ENCODE assay signal across 31 cellular contexts in the genomic region with DNA sequence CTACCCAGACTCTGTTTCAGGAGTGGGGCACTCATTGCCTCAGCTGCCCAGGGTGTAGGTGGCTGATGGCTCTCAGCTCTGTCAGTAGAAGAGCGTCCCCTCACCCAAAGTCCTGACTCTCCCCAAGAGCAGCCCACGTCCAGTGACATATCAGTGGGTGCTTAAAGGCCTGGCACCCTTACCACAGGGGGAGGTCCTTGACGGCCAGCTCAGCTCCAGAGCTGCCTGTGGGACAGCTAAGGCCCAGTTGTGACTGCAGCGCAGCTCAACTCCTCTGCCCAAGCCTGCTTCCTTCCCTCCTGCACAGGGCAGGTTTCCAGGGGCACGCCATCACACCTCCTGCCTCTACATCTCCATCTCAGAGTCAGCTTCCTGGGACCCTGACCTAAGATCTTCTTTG. TPM values are rescaled to one million over a fixed set of nuclear protein-coding genes. Genes with fewer than 3 reads are reported as not detected.
DNase-seq lines count a peak whose midpoint lies in the region; ATAC-seq, FAIRE-seq and TF ChIP-seq lines count a peak whose summit lies in the region.
"Had no signal": no experiment of that assay in that cellular context is flagged by ENCODE, and none has a peak within 500 bp of the region (broad histone marks: within the 10 kb centered on the region; RNA-seq: fewer than 3 reads in every experiment).

No MANE protein-coding gene starts in this region.

- H3K36me3 ChIP-seq in WERI-Rb-1 (peaks cover 53% of the 10 kb centered on the region), H1 (ENCODE audit: control insufficient read depth in 2 of 4, insufficient read depth in 4 of 4, low read length in 3 of 4) (peaks cover 16 to 42% (median 28%) of the 10 kb centered on the region in 4 experiments; a peak in 6 of 8 replicates), neuronal stem cell (replicated peaks in 1 of 2; ENCODE audit: control insufficient read depth in 2 of 2, insufficient read depth in 2 of 2, low read length in 2 of 2) (peaks cover 0 to 31% of the 10 kb centered on the region in 2 donors), pancreas (no peaks in the 10 kb centered on the region)

- H4K20me1 ChIP-seq in H1 (replicated peaks in 1 of 2; ENCODE audit: control insufficient read depth in 1 of 2, insufficient read depth in 2 of 2, low read length in 2 of 2), result peaks cover 0 to 6% of the 10 kb centered on the region in 2 experiments

- H2BK12ac ChIP-seq in H1 (ENCODE audit: low read depth, low read length) (no peak overlapping the region), neuronal stem cell (ENCODE audit: low read length) (no peak overlapping the region)

- no peak overlapping the region for H3K56ac ChIP-seq in H1 (replicated peaks; ENCODE audit: insufficient read length, low read depth, low read length)

- no peak for TF ChIP-seq EP300 in H1 (IDR thresholded peaks at IDR 0.05; ENCODE audit: borderline replicate concordance in 1 of 2, low read depth in 2 of 2, low read length in 2 of 2)

- H4K8ac ChIP-seq in H1 (ENCODE audit: extremely low read depth, insufficient read depth, low read length), result no peak overlapping the region
- no peak overlapping the region for H4K8ac ChIP-seq in neuronal stem cell (ENCODE audit: low read depth, low read length)

- H3K4me2 ChIP-seq in H1 (ENCODE audit: insufficient read depth in 1 of 2, low read depth in 2 of 2, low read length in 2 of 2) (no peak overlapping the region), neuronal stem cell (ENCODE audit: insufficient read depth, low read length, poor library complexity, severe bottlenecking) (no peak overlapping the region)
- H3K4me2 ChIP-seq: BLaER1 treated with 17β-estradiol and CSF1 and Interleukin-3, amounts not matched to agents 10 nM and 100 nM; PC-9 had no signal

- DNase-seq in WERI-Rb-1 (no peak), H1 (ENCODE audit: low read depth in 1 of 2, low spot score in 2 of 2) (no peak), left cardiac atrium (no peak), neuronal stem cell (ENCODE audit: low spot score) (no peak), DMS53 (lab: John Stamatoyannopoulos, UW) (no peak), pancreas (no peak), NOMO-1 (lab: John Stamatoyannopoulos, UW; ENCODE audit: unreplicated experiment in 2 of 2) (no peak)
- DNase-seq: AML-193; CD4-positive, alpha-beta memory T cell; COR-L47; DMS79; EL; GDM1; GOT3; HCEC 1CT; NCI-H1048; NCI-H1417; NCI-H1694; NCI-H2029 treated with DMSO at 0.1 percent for 48 hours; NCI-H446 treated with DMSO at 0.1 percent for 48 hours; NCI-H526; NK-92 treated with Interleukin-12 subunit alpha and Interleukin-12 subunit beta, amount 100 ng/mL, for 24 hours; PC-9; SHP77 had no signal

- H3K4me1 ChIP-seq in H1 (replicated peaks in 1 of 4; ENCODE audit: control insufficient read depth in 3 of 4, insufficient read depth in 4 of 4, low read length in 3 of 4), result 0 out of 7 replicates have a peak, but pooled peaks cover 0 to under 1% (median 0%) of the 10 kb centered on the region in 4 experiments
- H3K4me1 ChIP-seq in neuronal stem cell (ENCODE audit: control insufficient read depth in 2 of 2, insufficient read depth in 1 of 2, low read depth in 1 of 2, low read length in 2 of 2), result peaks cover 0 to 3% of the 10 kb centered on the region in 2 donors
- no peaks in the 10 kb centered on the region for H3K4me1 ChIP-seq in pancreas

- no peak overlapping the region for H3K14ac ChIP-seq in H1 (ENCODE audit: insufficient read length)
- no peak overlapping the region for H3K14ac ChIP-seq in neuronal stem cell (ENCODE audit: low read length)

- H3K9ac ChIP-seq in H1 (replicated peaks in 1 of 4; ENCODE audit: extremely low read depth in 1 of 4, low read depth in 3 of 4, low read length in 3 of 4) (no peak overlapping the region), neuronal stem cell (ENCODE audit: low read depth, low read length, poor library complexity) (no peak overlapping the region)

- no peak overlapping the region for H4K5ac ChIP-seq in H1 (ENCODE audit: insufficient read length, low read depth, low read length)

- FAIRE-seq in H1 (lab: Jason Lieb, UNC) (no peak), pancreas (lab: Jason Lieb, UNC) (no peak)
- FAIRE-seq: A204.1, GM12878 had no signal

- no peak overlapping the region for H2BK20ac ChIP-seq in H1 (ENCODE audit: low read length)

- intact Hi-C loops in left cardiac atrium (cut with DNase I), result no loop called here
- intact Hi-C loops in pancreas (cut with DNase I), result no loop called here

- CTCF ChIA-PET in H1 (lab: Charles Lee; ENCODE audit: partially characterized antibody), result interaction anchor here (0.8 to 2.5 kb wide), 2 partner anchors 9 to 51 kb away, joined by 3 to 26 read pairs; no protein-coding TSS in a partner anchor

- ATAC-seq in left cardiac atrium (peak; percentile 60 to 66), pancreas (no peak), GM18873 (IDR thresholded peaks at IDR 0.05; ENCODE audit: low FRiP score, unreplicated experiment) (no peak)
- ATAC-seq: GM12878 had no signal

- H3K23me2 ChIP-seq in H1 (ENCODE audit: low read depth, low read length), result no peaks in the 10 kb centered on the region

- no peak overlapping the region for H2BK120ac ChIP-seq in H1 (replicated peaks; ENCODE audit: low read depth, low read length)
- H2BK120ac ChIP-seq in neuronal stem cell (ENCODE audit: low read depth, low read length), result no peak overlapping the region

- H3K27me3 ChIP-seq in WERI-Rb-1 (ENCODE audit: insufficient read depth, low read depth, severe bottlenecking) (no peaks in the 10 kb centered on the region), H1 (replicated peaks in 1 of 4; ENCODE audit: control insufficient read depth in 3 of 4, extremely low read depth in 1 of 4, insufficient read depth in 3 of 4, low read length in 3 of 4) (no peaks in the 10 kb centered on the region), neuronal stem cell (ENCODE audit: control insufficient read depth in 3 of 3, insufficient read depth in 3 of 3, low read depth in 1 of 3, low read length in 3 of 3) (no peaks in the 10 kb centered on the region), pancreas (no peaks in the 10 kb centered on the region)
- H3K27me3 ChIP-seq: BLaER1 treated with 17β-estradiol and CSF1 and Interleukin-3, amounts not matched to agents 10 nM and 100 nM had no signal

- TF ChIP-seq RAD21 in H1 (IDR thresholded peaks at IDR 0.05 in 1 of 2, conservative IDR thresholded peaks at IDR 0.05 in 1 of 2; ENCODE audit: low read depth in 2 of 2, low read length in 2 of 2), result no peak

- WGBS in H1 (ENCODE audit: extremely low coverage in 1 of 2, insufficient coverage in 1 of 2, insufficient read length in 1 of 2, insufficient replicate concordance in 2 of 2, low coverage in 1 of 2, low lambda C conversion rate in 2 of 2, missing lambda C conversion rate in 1 of 2), 2 experiments, result 94% methylated on average over 5 of the region's 5 CpGs; no CpG with 5 or more reads in 1 of the 2 experiments
- no CpG with 5 or more reads among the region's 5 CpGs for WGBS in neuronal stem cell (ENCODE audit: extremely low coverage in 2 of 2, insufficient read length in 2 of 2, insufficient replicate concordance in 1 of 2), 2 donors
- 65 to 78% methylated on average over 5 of the region's 5 CpGs for WGBS in pancreas, 2 donors

- H3K4ac ChIP-seq in H1 (replicated peaks; ENCODE audit: insufficient read length, low read depth, low read length) (no peak overlapping the region), neuronal stem cell (ENCODE audit: low read length) (no peak overlapping the region)

- no peak overlapping the region for H4K91ac ChIP-seq in H1 (replicated peaks; ENCODE audit: insufficient read length, low read length)
- H4K91ac ChIP-seq in neuronal stem cell (ENCODE audit: low read depth, low read length, poor library complexity), result no peak overlapping the region

- H2BK5ac ChIP-seq in H1 (ENCODE audit: low read depth, low read length) (peak overlapping the region; percentile 16; the same call in 1 of the 2 replicates), neuronal stem cell (ENCODE audit: low read length) (no peak overlapping the region)

- H3K27ac ChIP-seq in WERI-Rb-1 (peak overlapping the region; percentile 68), H1 (ENCODE audit: low read depth, low read length) (no peak overlapping the region), neuronal stem cell (replicated peaks; ENCODE audit: low read length) (no peak overlapping the region), pancreas (no peak overlapping the region)
- H3K27ac ChIP-seq: BLaER1 treated with 17β-estradiol and CSF1 and Interleukin-3, amounts not matched to agents 10 nM and 100 nM; HL-60; PC-9 had no signal

- H2AFZ ChIP-seq in H1 (ENCODE audit: low read length) (no peak overlapping the region), neuronal stem cell (ENCODE audit: low read length) (no peak overlapping the region)
- H2AFZ ChIP-seq: PC-9 had no signal

- POLR2A ChIA-PET in H1 (lab: Charles Lee; ENCODE audit: partially characterized antibody), result interaction anchor here (0.7 to 3.6 kb wide), 4 partner anchors 9 to 14 kb away, joined by 4 to 12 read pairs (median 8); no protein-coding TSS in a partner anchor

- H3K18ac ChIP-seq in H1 (ENCODE audit: extremely low read depth, low read length) (no peak overlapping the region), neuronal stem cell (ENCODE audit: low read length) (no peak overlapping the region)

- H3K23ac ChIP-seq in H1 (ENCODE audit: insufficient read length) (no peak overlapping the region), neuronal stem cell (ENCODE audit: low read depth, low read length, poor library complexity) (peak overlapping the region; percentile 68)

- H3K79me1 ChIP-seq in H1 (ENCODE audit: low read depth, low read length) (no peaks in the 10 kb centered on the region; the same call in 1 of the 2 replicates), neuronal stem cell (ENCODE audit: low read depth, low read length) (no peaks in the 10 kb centered on the region)

- no peak overlapping the region for H2BK15ac ChIP-seq in H1 (ENCODE audit: low read length)
- no peak overlapping the region for H2BK15ac ChIP-seq in neuronal stem cell (ENCODE audit: low read length)

- H3K4me3 ChIP-seq in WERI-Rb-1 (ENCODE audit: low read depth, low read length), result no peak overlapping the region
- no peak overlapping the region for H3K4me3 ChIP-seq in H1 (ENCODE audit: extremely low read depth in 1 of 4, insufficient read depth in 2 of 4, low read depth in 3 of 4, low read length in 4 of 4)
- H3K4me3 ChIP-seq in neuronal stem cell (ENCODE audit: low read length in 2 of 2), result no peak overlapping the region
- no peak overlapping the region for H3K4me3 ChIP-seq in pancreas
- H3K4me3 ChIP-seq: BLaER1 treated with 17β-estradiol and CSF1 and Interleukin-3, amounts not matched to agents 10 nM and 100 nM; GM12878; PC-9 had no signal

- no peaks in the 10 kb centered on the region for H3K79me2 ChIP-seq in H1 (ENCODE audit: control insufficient read depth in 1 of 2, insufficient read depth in 2 of 2, low read length in 2 of 2)

- H2AK5ac ChIP-seq in H1 (ENCODE audit: low read depth, low read length) (no peak overlapping the region), neuronal stem cell (ENCODE audit: low read depth, low read length) (no peak overlapping the region)

- H3K9me3 ChIP-seq in WERI-Rb-1 (ENCODE audit: severe bottlenecking), result no peaks in the 10 kb centered on the region
- H3K9me3 ChIP-seq in H1 (ENCODE audit: insufficient read depth in 2 of 2, low read depth in 1 of 2, low read length in 1 of 2), result no peaks in the 10 kb centered on the region
- H3K9me3 ChIP-seq in neuronal stem cell (replicated peaks in 1 of 2; ENCODE audit: control insufficient read depth in 2 of 2, insufficient read depth in 1 of 2, low read depth in 1 of 2, low read length in 2 of 2), result no peaks in the 10 kb centered on the region
- no peaks in the 10 kb centered on the region for H3K9me3 ChIP-seq in pancreas
- H3K9me3 ChIP-seq: BLaER1 treated with 17β-estradiol and CSF1 and Interleukin-3, amounts not matched to agents 10 nM and 100 nM had no signal

- TF ChIP-seq POLR2A in H1 (IDR thresholded peaks at IDR 0.05; ENCODE audit: control extremely low read depth in 1 of 2, low read depth in 2 of 2, low read length in 2 of 2), result no peak

- TF ChIP-seq CTCF in WERI-Rb-1 (IDR thresholded peaks at IDR 0.05; ENCODE audit: low read depth, low read length) (no peak), H1 (IDR thresholded peaks at IDR 0.05; ENCODE audit: control extremely low read depth in 1 of 3, insufficient read depth in 1 of 3, low read depth in 1 of 3, low read length in 3 of 3) (no peak), pancreas (IDR thresholded peaks at IDR 0.05) (no peak)

RNA-seq across cellular contexts. Expression of a gene that starts 32.4 kb away (rescaled TPM):
- total RNA-seq in H1 (2021; fragmentation: NEBNext Ultra II Directional; extraction: Animal tissue kit (Norgen Biotek cat#: 25700)), result 42.9 and 45.1 TPM in 2 replicates
- polyA plus RNA-seq in H1 (2011; rRNA removed), result 17.8 and 25.3 TPM in 2 replicates
- polyA plus RNA-seq in H1 (2011; cell fraction: cytosol; rRNA removed), result 14.1 TPM
- polyA plus RNA-seq in H1 (2011; cell fraction: nucleus; rRNA removed), result 57.6 TPM
- 29.3 to 50.3 TPM (median 45.8 TPM) in 4 replicates for polyA plus RNA-seq in H1 (2012, experiment 1 of 2)
- polyA plus RNA-seq in H1 (2012, experiment 2 of 2), result 31.9 TPM
- 28.4 TPM for polyA plus RNA-seq in H1 (2013, experiment 1 of 2)
- 28.1 TPM for polyA plus RNA-seq in H1 (2013, experiment 2 of 2)
- 23.8 and 25.7 TPM in 2 replicates for polyA minus RNA-seq in H1 (2011; rRNA and poly(A)+ RNA removed)
- 22.3 TPM for polyA minus RNA-seq in H1 (2011; cell fraction: cytosol; rRNA and poly(A)+ RNA removed)
- 21.2 TPM for polyA minus RNA-seq in H1 (2011; cell fraction: nucleus; rRNA and poly(A)+ RNA removed)
- total RNA-seq in left cardiac atrium, result 10 to 100 TPM; 12.0 to 12.6 TPM
- 21.6 TPM for polyA plus RNA-seq in neuronal stem cell (2013, experiment 1 of 2)
- polyA plus RNA-seq in neuronal stem cell (2013, experiment 2 of 2), result 21.7 TPM
- total RNA-seq in pancreas, result 1 to 10 TPM; 1.9 to 3.6 (median 3.1) TPM
- polyA plus RNA-seq in pancreas, result 10 to 100 TPM in 1 of 2 donors, 1 to 10 TPM in 1; 4.8 to 10.5 TPM
- total RNA-seq: RPMI7951, SK-MEL-5 had no signal
- polyA plus RNA-seq: CD4-positive, alpha-beta memory T cell had no signal

RNA-seq across cellular contexts. Expression of a gene that starts 38.3 kb away (rescaled TPM):
- total RNA-seq in H1 (2021; fragmentation: NEBNext Ultra II Directional; extraction: Animal tissue kit (Norgen Biotek cat#: 25700)), result 27.0 and 28.6 TPM in 2 replicates
- 38.8 and 53.8 TPM in 2 replicates for polyA plus RNA-seq in H1 (2011; rRNA removed)
- 27.7 TPM for polyA plus RNA-seq in H1 (2011; cell fraction: cytosol; rRNA removed)
- 31.4 TPM for polyA plus RNA-seq in H1 (2011; cell fraction: nucleus; rRNA removed)
- 12.2 to 27.2 TPM (median 24.2 TPM) in 4 replicates for polyA plus RNA-seq in H1 (2012, experiment 1 of 2)
- 22.8 TPM for polyA plus RNA-seq in H1 (2012, experiment 2 of 2)
- 13.2 TPM for polyA plus RNA-seq in H1 (2013, experiment 1 of 2)
- polyA plus RNA-seq in H1 (2013, experiment 2 of 2), result 11.9 TPM
- polyA minus RNA-seq in H1 (2011; rRNA and poly(A)+ RNA removed), result 41.6 and 41.8 TPM in 2 replicates
- polyA minus RNA-seq in H1 (2011; cell fraction: cytosol; rRNA and poly(A)+ RNA removed), result 35.7 TPM
- 29.8 TPM for polyA minus RNA-seq in H1 (2011; cell fraction: nucleus; rRNA and poly(A)+ RNA removed)
- 1 to 10 TPM; 8.3 to 9.1 TPM for total RNA-seq in left cardiac atrium
- 13.3 TPM for polyA plus RNA-seq in neuronal stem cell (2013, experiment 1 of 2)
- 13.5 TPM for polyA plus RNA-seq in neuronal stem cell (2013, experiment 2 of 2)
- 1 to 10 TPM; 3.9 to 8.5 (median 5.8) TPM for total RNA-seq in pancreas
- 1 to 10 TPM; 4.9 to 6.2 TPM for polyA plus RNA-seq in pancreas

RNA-seq across cellular contexts. Expression of a gene that starts 43.6 kb away (rescaled TPM):
- 35.8 and 41.2 TPM in 2 replicates for total RNA-seq in H1 (2021; fragmentation: NEBNext Ultra II Directional; extraction: Animal tissue kit (Norgen Biotek cat#: 25700))
- polyA plus RNA-seq in H1 (2011; rRNA removed) (11.1 and 19.2 TPM in 2 replicates), pancreas (1 to 10 TPM in 1 of 2 donors, under 1 TPM in 1; 0.30 to 1.2 TPM)
- 5.9 TPM for polyA plus RNA-seq in H1 (2011; cell fraction: cytosol; rRNA removed)
- polyA plus RNA-seq in H1 (2011; cell fraction: nucleus; rRNA removed), result 20.8 TPM
- polyA plus RNA-seq in H1 (2012, experiment 1 of 2), result 30.8 to 45.2 TPM (median 38.2 TPM) in 4 replicates
- 33.0 TPM for polyA plus RNA-seq in H1 (2012, experiment 2 of 2)
- polyA plus RNA-seq in H1 (2013, experiment 1 of 2), result 44.9 TPM
- 43.1 TPM for polyA plus RNA-seq in H1 (2013, experiment 2 of 2)
- polyA minus RNA-seq in H1 (2011; rRNA and poly(A)+ RNA removed), result 24.6 and 27.9 TPM in 2 replicates
- 20.7 TPM for polyA minus RNA-seq in H1 (2011; cell fraction: cytosol; rRNA and poly(A)+ RNA removed)
- polyA minus RNA-seq in H1 (2011; cell fraction: nucleus; rRNA and poly(A)+ RNA removed), result 10.7 TPM
- total RNA-seq in left cardiac atrium (100 to 1,000 TPM; 235 to 274 TPM), pancreas (under 1 TPM; 0.09 to 0.44 (median 0.32) TPM)
- 2.5 TPM for polyA plus RNA-seq in neuronal stem cell (2013, experiment 1 of 2)
- 2.6 TPM for polyA plus RNA-seq in neuronal stem cell (2013, experiment 2 of 2)
- total RNA-seq: PC-9 had no signal

Comparison
In these comparisons a context has a peak if more than half of its experiments do, and no peak if none do; other contexts are left out.
1. ATAC-seq: peak in left cardiac atrium (2 of 2); none in pancreas (0 of 4) and GM18873 (single experiment).
2. RNA of a gene that starts 43.6 kb away (total RNA-seq): 235 to 274 TPM in left cardiac atrium and 35.8 to 41.2 TPM in H1; 0.09 to 0.44 TPM in pancreas; every median in the first group is over 10 times any median in the second.